ENCODE assay signal across 19 cellular contexts in the genomic region with DNA sequence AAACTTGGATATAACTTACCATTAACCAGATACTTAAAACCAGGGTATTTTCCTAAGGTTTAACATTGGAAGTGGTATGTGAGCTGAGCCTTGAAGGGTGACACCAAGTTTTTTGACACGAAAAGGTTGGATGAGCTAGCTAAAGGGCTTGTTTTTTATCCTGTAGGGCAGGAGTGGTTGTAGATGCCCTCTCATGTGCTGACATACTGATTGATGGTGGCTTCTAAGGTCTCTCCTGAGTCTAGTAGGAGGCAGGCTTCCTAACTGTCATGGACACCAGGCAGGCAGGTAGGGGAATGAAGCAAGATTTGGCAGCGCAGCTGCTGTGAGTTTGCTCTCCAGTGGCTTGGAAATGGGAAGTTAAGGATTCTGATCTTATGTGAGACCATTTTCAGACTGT.
"Had no signal": no experiment of that assay in that cellular context is flagged by ENCODE, and none has a peak within 500 bp of the region (broad histone marks: within the 10 kb centered on the region; RNA-seq: fewer than 3 reads in every experiment).

No MANE protein-coding gene starts in this region.

- H3K4me3 ChIP-seq: breast epithelium, coronary artery, heart right ventricle, pancreas, sigmoid colon, spleen, thoracic aorta, upper lobe of left lung had no signal

- H3K27me3 Mint-ChIP-seq: activated naive CD4-positive, alpha-beta T cell treated with anti-CD3 and anti-CD28 coated beads, Interleukin-2, amount 50 U/mL, for 24 hours; stimulated activated memory B cell treated with anti-CD40 and anti-IgM and Interleukin-4, amounts not matched to agents 10 μg/mL and 1 μg/mL and 100 μg/mL, for 72 hours had no signal

- H3K4me3 Mint-ChIP-seq: activated naive CD4-positive, alpha-beta T cell treated with anti-CD3 and anti-CD28 coated beads, Interleukin-2, amount 50 U/mL, for 24 hours; activated T-cell treated with anti-CD3 and anti-CD28 coated beads, Interleukin-2, amount 50 U/mL, for 72 hours; neural crest cell; stimulated activated memory B cell treated with anti-CD40 and anti-IgM and Interleukin-4, amounts not matched to agents 10 μg/mL and 1 μg/mL and 100 μg/mL, for 72 hours had no signal

- H3K27ac ChIP-seq: breast epithelium, coronary artery, heart right ventricle, sigmoid colon, thoracic aorta, upper lobe of left lung, WERI-Rb-1 had no signal

- ATAC-seq: activated T-cell treated with anti-CD3 and anti-CD28 coated beads, Interleukin-2, amount 50 U/mL, for 72 hours; heart right ventricle; pancreas; stimulated activated memory B cell treated with anti-CD40 and anti-IgM and Interleukin-4, amounts not matched to agents 10 μg/mL and 1 μg/mL and 100 μg/mL, for 72 hours had no signal

- H3K36me3 Mint-ChIP-seq: activated naive CD4-positive, alpha-beta T cell treated with anti-CD3 and anti-CD28 coated beads, Interleukin-2, amount 50 U/mL, for 24 hours had no signal

- H3K9me3 Mint-ChIP-seq: activated naive CD4-positive, alpha-beta T cell treated with anti-CD3 and anti-CD28 coated beads, Interleukin-2, amount 50 U/mL, for 24 hours; activated T-cell treated with anti-CD3 and anti-CD28 coated beads, Interleukin-2, amount 50 U/mL, for 72 hours; neural crest cell; stimulated activated memory B cell treated with anti-CD40 and anti-IgM and Interleukin-4, amounts not matched to agents 10 μg/mL and 1 μg/mL and 100 μg/mL, for 72 hours had no signal

- H3K9me3 ChIP-seq: breast epithelium, heart right ventricle, pancreas, sigmoid colon, spleen, thoracic aorta, upper lobe of left lung had no signal

- H3K36me3 ChIP-seq: breast epithelium, heart right ventricle, pancreas, sigmoid colon, spleen, thoracic aorta, upper lobe of left lung, WERI-Rb-1 had no signal

- DNase-seq: activated CD4-positive, alpha-beta T cell treated with anti-CD3 and anti-CD28 coated beads, Interleukin-2, amount 50 U/mL, for 4 hours; activated gamma-delta T cell; activated T-cell treated with anti-CD3 and anti-CD28 coated beads, Interleukin-2, amount 50 U/mL, for 72 hours; erythroblast; heart right ventricle; mesendoderm; pancreas; sigmoid colon; spleen; stimulated activated CD4-positive, alpha-beta T cell treated with anti-CD3 and anti-CD28 coated beads, Interleukin-4, amount 100 ng/mL, for 4 hours; T-helper 2 cell; upper lobe of left lung; WERI-Rb-1 had no signal

- H3K27ac Mint-ChIP-seq: activated naive CD4-positive, alpha-beta T cell treated with anti-CD3 and anti-CD28 coated beads, Interleukin-2, amount 50 U/mL, for 24 hours; activated T-cell treated with anti-CD3 and anti-CD28 coated beads, Interleukin-2, amount 50 U/mL, for 72 hours; stimulated activated memory B cell treated with anti-CD40 and anti-IgM and Interleukin-4, amounts not matched to agents 10 μg/mL and 1 μg/mL and 100 μg/mL, for 72 hours had no signal

- H3K27me3 ChIP-seq: breast epithelium, heart right ventricle, pancreas, sigmoid colon, spleen, upper lobe of left lung had no signal
